In the genomic region with DNA sequence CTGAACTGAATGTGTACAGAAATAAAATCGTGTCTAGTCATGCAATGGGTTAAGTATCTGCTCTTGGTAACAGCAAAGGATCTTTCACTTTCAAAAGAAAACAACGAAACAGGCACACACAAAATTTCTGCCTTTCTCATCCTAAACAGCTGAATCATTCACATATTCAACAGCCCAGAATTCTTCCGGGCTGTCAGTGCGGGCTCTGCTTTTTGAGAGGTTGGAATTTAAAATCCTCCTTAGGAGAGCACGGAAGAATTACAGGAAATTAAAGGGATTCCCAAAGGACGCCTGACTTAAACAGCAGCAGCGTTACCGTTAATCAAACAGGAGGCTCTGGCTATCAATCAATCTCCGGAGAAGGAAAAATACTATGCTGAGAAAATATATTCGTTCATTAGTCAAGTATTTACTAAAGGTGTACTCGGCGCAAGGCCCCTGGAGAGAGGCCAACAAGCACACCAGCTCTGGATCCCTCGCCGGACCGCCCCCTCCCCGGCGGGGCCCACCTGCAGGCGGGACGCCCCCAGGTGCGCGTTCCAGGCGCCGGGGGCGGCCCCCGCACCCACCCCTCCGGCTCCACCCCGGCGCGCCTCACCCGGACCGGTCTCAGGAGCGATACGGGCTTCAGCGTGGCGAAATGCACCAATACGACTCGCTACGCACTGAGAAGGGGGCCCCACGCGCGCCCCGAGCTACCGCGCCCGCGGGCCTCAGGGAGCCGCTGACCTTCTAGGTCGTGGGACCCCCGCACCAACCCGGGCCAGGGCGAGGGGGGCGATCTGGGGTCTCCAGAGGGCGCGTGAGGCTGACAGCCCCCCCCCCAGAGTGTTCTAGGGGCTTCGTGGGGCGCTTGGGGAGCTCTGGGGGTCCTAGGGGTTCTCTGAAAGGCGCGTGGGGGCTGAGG, we compare ENCODE assay signal across 8 cellular contexts. TPM values are rescaled to one million over a fixed set of nuclear protein-coding genes. Genes with fewer than 3 reads are reported as not detected.
DNase-seq lines count a peak whose midpoint lies in the region; ATAC-seq and TF ChIP-seq lines count a peak whose summit lies in the region.

No MANE protein-coding gene starts in this region.

- peak overlapping the region; percentile 89 for H2AFZ ChIP-seq in MM.1S (ENCODE audit: low read length)

- 0 out of 2 replicates have a peak, but pooled peaks cover 14% of the 10 kb centered on the region for H4K20me1 ChIP-seq in MM.1S (ENCODE audit: insufficient read depth, low read length)

- DNase-seq in Ammon's horn (ENCODE audit: low spot score), result peak; percentile 15
- DNase-seq in MM.1S, result peak; percentile 53
- DNase-seq in activated CD4-positive, alpha-beta T cell treated with anti-CD3 and anti-CD28 coated beads for 4 hours, result peak; percentile 50 to 59
- DNase-seq in lower leg skin (ENCODE audit: low spot score in 2 of 2), result peak; percentile 24 to 89
- peak; percentile 29 to 40 (median 32) for DNase-seq in stimulated activated CD4-positive, alpha-beta T cell treated with anti-CD3 and anti-CD28 coated beads, TNF-alpha, amount 100 ng/mL, for 4 hours (ENCODE audit: low read depth in 3 of 3)
- no peak for DNase-seq in cortex of kidney (lab: John Stamatoyannopoulos, UW)

- no peaks in the 10 kb centered on the region for H3K36me3 ChIP-seq in MM.1S (replicated peaks; ENCODE audit: insufficient read depth, low read length)

- peak; percentile 42 for ATAC-seq in GM19395 (IDR thresholded peaks at IDR 0.05; ENCODE audit: unreplicated experiment)

- H3K27ac ChIP-seq in MM.1S (ENCODE audit: low read length), result peak overlapping the region; percentile 80

- 0 to 1% methylated on average over 30 to 35 of the region's 58 CpGs for WGBS in lower leg skin, 2 donors

- peaks cover 8% of the 10 kb centered on the region for H3K27me3 Mint-ChIP-seq in dendritic cell treated with granulocyte-macrophage colony-stimulating factor and Interleukin-4, amounts not matched to agents 40 ng/mL and 50 ng/mL, for 4 days

- no peaks in the 10 kb centered on the region for H3K9me3 Mint-ChIP-seq in dendritic cell treated with granulocyte-macrophage colony-stimulating factor and Interleukin-4, amounts not matched to agents 40 ng/mL and 50 ng/mL, for 4 days

- peaks cover 59% of the 10 kb centered on the region for H3K79me2 ChIP-seq in MM.1S (ENCODE audit: low read length)

- H3K9me3 ChIP-seq in MM.1S (replicated peaks; ENCODE audit: insufficient read depth, low read length), result no peaks in the 10 kb centered on the region

- no peak for TF ChIP-seq POLR2A in lower leg skin (IDR thresholded peaks at IDR 0.05)

- H3K4me3 ChIP-seq in MM.1S (ENCODE audit: low read length), result peak overlapping the region; percentile 94
- peak overlapping the region; percentile 91 for H3K4me3 ChIP-seq in lower leg skin (ENCODE audit: low read depth, poor library complexity, severe bottlenecking)

- H3K9me2 ChIP-seq in MM.1S (replicated peaks; ENCODE audit: insufficient read depth, low read length), result no peaks in the 10 kb centered on the region

- peak overlapping the region; percentile 80 for H3K4me3 Mint-ChIP-seq in dendritic cell treated with granulocyte-macrophage colony-stimulating factor and Interleukin-4, amounts not matched to agents 40 ng/mL and 50 ng/mL, for 4 days

- peak overlapping the region; percentile 93 for H3K4me2 ChIP-seq in MM.1S (ENCODE audit: low read depth, low read length)

- peaks cover 10% of the 10 kb centered on the region; the same call in 1 of the 2 replicates for H3K4me1 ChIP-seq in MM.1S (ENCODE audit: low read length)

- H3K9ac ChIP-seq in MM.1S (ENCODE audit: low read length), result peak overlapping the region; percentile 93

- H3K27ac Mint-ChIP-seq in dendritic cell treated with granulocyte-macrophage colony-stimulating factor and Interleukin-4, amounts not matched to agents 40 ng/mL and 50 ng/mL, for 4 days, result peak overlapping the region; percentile 83

- H3K4me1 Mint-ChIP-seq in dendritic cell treated with granulocyte-macrophage colony-stimulating factor and Interleukin-4, amounts not matched to agents 40 ng/mL and 50 ng/mL, for 4 days (ENCODE audit: low read depth), result peaks cover 8% of the 10 kb centered on the region

- H3K36me3 Mint-ChIP-seq in dendritic cell treated with granulocyte-macrophage colony-stimulating factor and Interleukin-4, amounts not matched to agents 40 ng/mL and 50 ng/mL, for 4 days (ENCODE audit: low read depth), result peaks cover 17% of the 10 kb centered on the region

- H3F3A ChIP-seq in MM.1S (ENCODE audit: insufficient read depth, low read length), result peaks cover 13% of the 10 kb centered on the region

- no peaks in the 10 kb centered on the region for H3K27me3 ChIP-seq in MM.1S (replicated peaks; ENCODE audit: insufficient read depth, low read length)

- TF ChIP-seq CTCF in MM.1S (IDR thresholded peaks at IDR 0.05; ENCODE audit: low read length), result no peak
- no peak for TF ChIP-seq CTCF in lower leg skin (IDR thresholded peaks at IDR 0.05)

- intact Hi-C loops in dendritic cell treated with granulocyte-macrophage colony-stimulating factor and Interleukin-4, amounts not matched to agents 40 ng/mL and 50 ng/mL, for 4 days (cut with micrococcal nuclease), result loop anchor here (5.0 kb wide), 1 partner anchor 58 kb away; the partner anchor contains the start of gene GZF1
- intact Hi-C loops in lower leg skin (cut with DNase I; ENCODE audit: low total_unique reads), result loop anchor here (10.0 kb wide), 1 partner anchor 1625 kb away; no protein-coding TSS in a partner anchor

RNA-seq across cellular contexts. Expression of gene NAPB, which starts 1.0 kb away (rescaled TPM):
- total RNA-seq in lower leg skin, result 10 to 100 TPM in 3 of 4 donors, 1 to 10 TPM in 1; 7.9 to 12.4 (median 10.5) TPM

RNA-seq across cellular contexts. Expression of gene CSTL1, which starts 19.2 kb away (rescaled TPM):
- total RNA-seq in lower leg skin, result not detected

RNA-seq across cellular contexts. Expression of gene CST11, which starts 32.4 kb away (rescaled TPM):
- total RNA-seq in lower leg skin, result not detected

RNA-seq across cellular contexts. Expression of gene GZF1, which starts 58.3 kb away (rescaled TPM):
- 10 to 100 TPM in 3 of 4 donors, 1 to 10 TPM in 1; 4.4 to 15.1 (median 13.5) TPM for total RNA-seq in lower leg skin
